Comparison of ENCODE assay signal across 8 cellular contexts in the genomic region with DNA sequence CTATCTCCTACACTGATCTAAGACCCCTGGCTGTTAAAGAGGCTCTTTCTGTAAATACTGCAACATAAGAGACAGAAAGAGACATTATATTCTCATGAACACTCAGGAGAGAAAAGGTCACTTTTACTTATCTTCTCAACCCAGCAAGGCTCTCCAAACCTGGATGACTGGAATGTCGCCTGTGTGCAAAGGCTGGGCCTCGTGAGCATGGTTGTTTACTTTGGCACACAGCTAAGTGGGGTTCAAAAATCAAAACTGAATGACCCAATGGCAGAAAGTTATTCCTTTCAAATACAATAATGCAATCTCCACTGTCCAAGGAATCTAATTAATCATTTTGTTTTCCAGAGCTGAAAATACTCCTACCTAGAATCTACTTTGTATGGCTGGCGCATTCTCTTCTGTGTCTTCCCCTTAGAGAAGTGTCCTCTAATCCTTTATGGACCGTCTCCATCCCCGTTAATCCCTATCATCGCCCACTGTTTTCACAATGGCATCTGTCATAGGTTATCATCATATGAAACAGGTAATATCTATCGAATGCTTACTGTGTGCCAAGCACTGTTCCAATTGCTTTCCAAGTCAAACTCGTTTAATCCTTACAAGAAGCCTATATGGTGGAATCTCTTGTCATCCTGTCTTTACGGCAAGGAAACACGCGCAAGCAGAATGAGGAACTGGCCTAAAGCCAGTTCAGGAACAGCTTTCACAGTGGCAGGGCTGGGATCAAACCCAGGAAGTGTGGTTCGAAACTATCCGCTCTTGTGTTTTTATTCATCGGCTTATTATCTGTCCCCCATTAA. TPM values are rescaled to one million over a fixed set of nuclear protein-coding genes. Genes with fewer than 3 reads are reported as not detected.
DNase-seq lines count a peak whose midpoint lies in the region; TF ChIP-seq lines count a peak whose summit lies in the region.

No MANE protein-coding gene starts in this region.

- H3K4me1 ChIP-seq in BLaER1 treated with 17β-estradiol and CSF1 and Interleukin-3, amounts not matched to agents 10 nM and 100 nM: peaks cover 39 to 55% (median 45%) of the 10 kb centered on the region in 10 experiments
- peaks cover 5 to 11% of the 10 kb centered on the region in 2 donors for H3K4me1 ChIP-seq in muscle layer of duodenum (ENCODE audit: control insufficient read depth in 1 of 2, insufficient read depth in 2 of 2, low read length in 2 of 2)

- intact Hi-C loops in MCF 10A (cut with micrococcal nuclease): no loop called here

- H3K36me3 ChIP-seq in BLaER1 treated with 17β-estradiol and CSF1 and Interleukin-3, amounts not matched to agents 10 nM and 100 nM: peaks cover 1 to 40% (median 13%) of the 10 kb centered on the region in 11 experiments; a peak in 14 of 22 replicates
- H3K36me3 ChIP-seq in KOPT-K1 (ENCODE audit: insufficient read depth, low read length) (peaks cover 32% of the 10 kb centered on the region), muscle layer of duodenum (ENCODE audit: control insufficient read depth in 1 of 2, insufficient read depth in 2 of 2, low read length in 2 of 2) (no peaks in the 10 kb centered on the region)

- peak overlapping the region; percentile 84 to 98 (median 94) for H3K4me2 ChIP-seq in BLaER1 treated with 17β-estradiol and CSF1 and Interleukin-3, amounts not matched to agents 10 nM and 100 nM

- no peak for TF ChIP-seq CTCF in MCF 10A (IDR thresholded peaks at IDR 0.05; ENCODE audit: unreplicated experiment)

- H3K4me1 Mint-ChIP-seq in MCF 10A (ENCODE audit: insufficient read depth, unreplicated experiment): peaks cover 26% of the 10 kb centered on the region

- no TSS peak for BruUV-seq in MCF 10A (replicated peaks; lab: Mats Ljungman, UMichigan)

- H3K9me3 ChIP-seq in BLaER1 treated with 17β-estradiol and CSF1 and Interleukin-3, amounts not matched to agents 10 nM and 100 nM (replicated peaks in 1 of 11): no peaks in the 10 kb centered on the region
- H3K9me3 ChIP-seq in KOPT-K1 (ENCODE audit: insufficient read depth, low read length, poor library complexity, severe bottlenecking) (no peaks in the 10 kb centered on the region), muscle layer of duodenum (ENCODE audit: control insufficient read depth in 1 of 2, low read length in 2 of 2) (no peaks in the 10 kb centered on the region)

- H3K27ac ChIP-seq in BLaER1 treated with 17β-estradiol and CSF1 and Interleukin-3, amounts not matched to agents 10 nM and 100 nM: peak overlapping the region in 5 of 11 experiments; percentile 79 to 88 (median 84); a peak in 7 of 22 replicates
- H3K27ac ChIP-seq in KOPT-K1 (ENCODE audit: low read depth, low read length, poor library complexity, severe bottlenecking) (peak overlapping the region; percentile 93), muscle layer of duodenum (ENCODE audit: low read length) (no peak overlapping the region)

- no peaks in the 10 kb centered on the region for H3K36me3 Mint-ChIP-seq in MCF 10A (ENCODE audit: insufficient read depth, unreplicated experiment)

- POLR2A ChIA-PET in MCF 10A (lab: Yijun Ruan, JAX): interaction anchor here (1.1 kb wide), 1 partner anchor 110 kb away, joined by 3 read pairs; no protein-coding TSS in a partner anchor

- H3K27me3 ChIP-seq in BLaER1 treated with 17β-estradiol and CSF1 and Interleukin-3, amounts not matched to agents 10 nM and 100 nM: no peaks in the 10 kb centered on the region
- H3K27me3 ChIP-seq in muscle layer of duodenum (ENCODE audit: low read depth, low read length): no peaks in the 10 kb centered on the region

- H3K4me3 ChIP-seq in BLaER1 treated with 17β-estradiol and CSF1 and Interleukin-3, amounts not matched to agents 10 nM and 100 nM: peak overlapping the region; percentile 77 to 99 (median 98)
- H3K4me3 ChIP-seq in muscle layer of duodenum (ENCODE audit: low read depth in 1 of 2, low read length in 2 of 2): peak overlapping the region; percentile 94 to 95

- no peaks in the 10 kb centered on the region for H4K20me1 ChIP-seq in BLaER1 treated with 17β-estradiol and CSF1 and Interleukin-3, amounts not matched to agents 10 nM and 100 nM

- peak overlapping the region; percentile 100 for H3K4me3 Mint-ChIP-seq in MCF 10A (ENCODE audit: unreplicated experiment)

- H3K9me3 Mint-ChIP-seq in MCF 10A (ENCODE audit: unreplicated experiment): no peaks in the 10 kb centered on the region

- CTCF ChIA-PET in MCF 10A (lab: Yijun Ruan, JAX): interaction anchor here (0.5 to 0.8 kb wide), 3 partner anchors 9 to 606 kb away, joined by 3 to 4 read pairs (median 3); no protein-coding TSS in a partner anchor

- H3K27ac Mint-ChIP-seq in MCF 10A (ENCODE audit: low read depth, unreplicated experiment): no peak overlapping the region

- peak overlapping the region; percentile 84 to 93 (median 90) for H3K9ac ChIP-seq in BLaER1 treated with 17β-estradiol and CSF1 and Interleukin-3, amounts not matched to agents 10 nM and 100 nM

- no peaks in the 10 kb centered on the region for H3K27me3 Mint-ChIP-seq in MCF 10A (ENCODE audit: insufficient read depth, unreplicated experiment)

- DNase-seq in MCF 10A (ENCODE audit: unreplicated experiment) (no peak), middle frontal gyrus (ENCODE audit: extremely low spot score, low spot score) (no peak), iPS-NIHi11 (ENCODE audit: low spot score) (no peak), NCI-H2107 (lab: John Stamatoyannopoulos, UW) (no peak), cerebellar cortex (ENCODE audit: low spot score) (no peak)

RNA-seq across cellular contexts. Expression of a gene that starts 1.3 kb away (rescaled TPM):
- total RNA-seq in MCF 10A (2022): 5.9 and 6.7 TPM in 2 replicates

RNA-seq across cellular contexts. Expression of a gene that starts 32.9 kb away (rescaled TPM):
- total RNA-seq in MCF 10A (2022): not detected in 2 replicates

RNA-seq across cellular contexts. Expression of a gene that starts 44.4 kb away (rescaled TPM):
- 11.4 and 18.4 TPM in 2 replicates for total RNA-seq in MCF 10A (2022)
